ENCODE assay signal across 1 cellular context in genomic region chr7:5266148-5267028, GRCh38.
TF ChIP-seq lines count a peak whose summit lies in the region.

No MANE protein-coding gene starts in this region.

TF ChIP-seq in IMR-90, 13 proteins besides CTCF, POLR2A, EP300 and RAD21 (continued from another document):
- TF ChIP-seq BHLHE40 (IDR thresholded peaks at IDR 0.05; ENCODE audit: low read depth, low read length), result no peak
- no peak for TF ChIP-seq CHD1 (IDR thresholded peaks at IDR 0.05; ENCODE audit: low read depth, low read length)
- TF ChIP-seq SMC3 (IDR thresholded peaks at IDR 0.05; ENCODE audit: low read depth, low read length), result no peak
- no peak for TF ChIP-seq NFE2L2 (IDR thresholded peaks at IDR 0.05; ENCODE audit: low read depth, low read length)
- TF ChIP-seq, protein P1, sequence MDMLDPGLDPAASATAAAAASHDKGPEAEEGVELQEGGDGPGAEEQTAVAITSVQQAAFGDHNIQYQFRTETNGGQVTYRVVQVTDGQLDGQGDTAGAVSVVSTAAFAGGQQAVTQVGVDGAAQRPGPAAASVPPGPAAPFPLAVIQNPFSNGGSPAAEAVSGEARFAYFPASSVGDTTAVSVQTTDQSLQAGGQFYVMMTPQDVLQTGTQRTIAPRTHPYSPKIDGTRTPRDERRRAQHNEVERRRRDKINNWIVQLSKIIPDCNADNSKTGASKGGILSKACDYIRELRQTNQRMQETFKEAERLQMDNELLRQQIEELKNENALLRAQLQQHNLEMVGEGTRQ (IDR thresholded peaks at IDR 0.05; ENCODE audit: low read depth, low read length), result no peak
- no peak for TF ChIP-seq CEBPB (IDR thresholded peaks at IDR 0.05; ENCODE audit: low read depth, low read length)
